ENCODE assay signal across 12 cellular contexts in genomic region chr12:111453071-111453989, GRCh38. TPM values are rescaled to one million over a fixed set of nuclear protein-coding genes. Genes with fewer than 3 reads are reported as not detected.
DNase-seq lines count a peak whose midpoint lies in the region; FAIRE-seq and TF ChIP-seq lines count a peak whose summit lies in the region.
"Had no signal": no experiment of that assay in that cellular context is flagged by ENCODE, and none has a peak within 500 bp of the region (broad histone marks: within the 10 kb centered on the region; RNA-seq: fewer than 3 reads in every experiment).

No MANE protein-coding gene starts in this region.

- no peak for FAIRE-seq in GM19239 (lab: Jason Lieb, UNC)

- no peaks in the 10 kb centered on the region for H3K27me3 ChIP-seq in CD8-positive, alpha-beta memory T cell (ENCODE audit: insufficient read depth, low read length, poor library complexity, severe bottlenecking)
- no peaks in the 10 kb centered on the region for H3K27me3 ChIP-seq in dorsolateral prefrontal cortex
- no peaks in the 10 kb centered on the region for H3K27me3 ChIP-seq in osteoblast (ENCODE audit: insufficient read depth, low read length)
- H3K27me3 ChIP-seq in tibial nerve, result no peaks in the 10 kb centered on the region

- intact Hi-C loops in dorsolateral prefrontal cortex (cut with DNase I), result loop anchor here in 1 of 2 donors (5.0 to 10.0 kb wide), 2 partner anchors 149 to 221 kb away; no protein-coding TSS in a partner anchor

- H3K9me3 Mint-ChIP-seq in CD8-positive, alpha-beta memory T cell, result no peaks in the 10 kb centered on the region
- peaks cover 3% of the 10 kb centered on the region; the same call in 1 of the 2 replicates for H3K9me3 Mint-ChIP-seq in HFFc6
- H3K9me3 Mint-ChIP-seq: mesothelial cell of epicardium had no signal

- H3K27ac ChIP-seq in CD8-positive, alpha-beta memory T cell (ENCODE audit: low read depth, low read length), result no peak overlapping the region
- H3K27ac ChIP-seq in dorsolateral prefrontal cortex, result peak overlapping the region; percentile 3 to 91 (median 80)
- no peak overlapping the region for H3K27ac ChIP-seq in osteoblast (ENCODE audit: low read depth, low read length)
- H3K27ac ChIP-seq in tibial nerve, result no peak overlapping the region

- H2AFZ ChIP-seq in osteoblast (ENCODE audit: low read length), result no peak overlapping the region

- WGBS in tibial nerve, 2 donors, result 81 to 85% methylated on average over 25 of the region's 25 CpGs

- peaks cover 24% of the 10 kb centered on the region for H3K79me2 ChIP-seq in osteoblast (ENCODE audit: insufficient read depth, low read length)

- peaks cover 22% of the 10 kb centered on the region for H4K20me1 ChIP-seq in osteoblast (ENCODE audit: insufficient read depth, low read length)

- no peak overlapping the region for H3K4me3 ChIP-seq in CD8-positive, alpha-beta memory T cell (ENCODE audit: low read length)
- H3K4me3 ChIP-seq in dorsolateral prefrontal cortex, result peak overlapping the region in 4 of 59 donors; percentile 4 to 16 (median 8)
- no peak overlapping the region for H3K4me3 ChIP-seq in osteoblast (ENCODE audit: insufficient read depth, low read length)
- no peak overlapping the region for H3K4me3 ChIP-seq in tibial nerve

- no peaks in the 10 kb centered on the region for H3K9me3 ChIP-seq in CD8-positive, alpha-beta memory T cell (ENCODE audit: low read length)
- H3K9me3 ChIP-seq in osteoblast (ENCODE audit: low read depth, low read length) (no peaks in the 10 kb centered on the region), tibial nerve (no peaks in the 10 kb centered on the region)

- TF ChIP-seq CTCF in HFFc6 (IDR thresholded peaks at IDR 0.05) (no peak), dorsolateral prefrontal cortex (IDR thresholded peaks at IDR 0.05 in 54 of 56, conservative IDR thresholded peaks at IDR 0.05 in 2 of 56; ENCODE audit: low read depth in 1 of 56, partially characterized antibody in 56 of 56) (peak in 3 of 56 donors; percentile 8 to 18 (median 10)), osteoblast (IDR thresholded peaks at IDR 0.05; ENCODE audit: extremely low read depth, low read depth, low read length) (no peak), tibial nerve (IDR thresholded peaks at IDR 0.05) (no peak)

- no peak for TF ChIP-seq EP300 in tibial nerve (IDR thresholded peaks at IDR 0.05)

- DNase-seq in CD8-positive, alpha-beta memory T cell, result no peak
- no peak for DNase-seq in HFFc6
- peak in 2 of 10 donors; percentile 52 to 58 for DNase-seq in dorsolateral prefrontal cortex
- DNase-seq in osteoblast (ENCODE audit: insufficient read length, low spot score, missing footprints), result peak; percentile 41
- DNase-seq in GM19239 (ENCODE audit: insufficient read length, low spot score), result no peak
- no peak for DNase-seq in NCI-H345 (lab: John Stamatoyannopoulos, UW)
- DNase-seq in tibial nerve (ENCODE audit: low spot score in 2 of 2), result no peak
- DNase-seq: aorta; NCI-H226; stimulated activated CD4-positive, alpha-beta T cell treated with anti-CD3 and anti-CD28 coated beads, Interleukin-4, amount 100 ng/mL, for 4 hours; T1000 had no signal

- CTCF ChIA-PET in CD8-positive, alpha-beta memory T cell (lab: Charles Lee), result interaction anchor here (5.4 to 31.7 kb wide), 3 partner anchors 14 to 50 kb away, joined by 69 to 1032 read pairs (median 218); partner anchors contain the start of gene SH2B3

- H3K27ac Mint-ChIP-seq in CD8-positive, alpha-beta memory T cell, result peak overlapping the region in 5 of 8 donors; percentile 12 to 81 (median 58)
- peak overlapping the region; percentile 73 for H3K27ac Mint-ChIP-seq in HFFc6
- H3K27ac Mint-ChIP-seq: mesothelial cell of epicardium had no signal

- H3K27me3 Mint-ChIP-seq in CD8-positive, alpha-beta memory T cell, result no peaks in the 10 kb centered on the region
- H3K27me3 Mint-ChIP-seq in HFFc6 (ENCODE audit: insufficient read depth), result peaks cover 42% of the 10 kb centered on the region

- peaks cover 17% of the 10 kb centered on the region for H3K4me1 ChIP-seq in CD8-positive, alpha-beta memory T cell (ENCODE audit: insufficient read depth, low read length)
- H3K4me1 ChIP-seq in osteoblast (ENCODE audit: insufficient read depth, low read length) (peaks cover 11% of the 10 kb centered on the region), tibial nerve (peaks cover 0 to 24% (median 0%) of the 10 kb centered on the region in 4 donors)

- H3K36me3 Mint-ChIP-seq in CD8-positive, alpha-beta memory T cell, result peaks cover 0 to 77% (median 11%) of the 10 kb centered on the region in 3 donors
- peaks cover 53% of the 10 kb centered on the region for H3K36me3 Mint-ChIP-seq in HFFc6 (ENCODE audit: low read depth)

- no peak overlapping the region for H3K4me2 ChIP-seq in osteoblast (ENCODE audit: insufficient read depth, low read length)

- TF ChIP-seq POLR2A in tibial nerve (IDR thresholded peaks at IDR 0.05), result no peak

- H3K4me1 Mint-ChIP-seq in CD8-positive, alpha-beta memory T cell, result peaks cover 36 to 44% (median 42%) of the 10 kb centered on the region in 3 donors
- H3K4me1 Mint-ChIP-seq in HFFc6 (ENCODE audit: low read depth), result peaks cover 74% of the 10 kb centered on the region
- H3K4me1 Mint-ChIP-seq: mesothelial cell of epicardium had no signal

- peaks cover 30% of the 10 kb centered on the region for H3K36me3 ChIP-seq in CD8-positive, alpha-beta memory T cell (ENCODE audit: insufficient read depth, low read length)
- H3K36me3 ChIP-seq in osteoblast (ENCODE audit: insufficient read depth, low read length), result peaks cover 93% of the 10 kb centered on the region
- peaks cover 5 to 82% (median 19%) of the 10 kb centered on the region in 3 donors for H3K36me3 ChIP-seq in tibial nerve

- POLR2A ChIA-PET in CD8-positive, alpha-beta memory T cell (lab: Charles Lee), result no interaction called here

- H3K4me3 Mint-ChIP-seq in CD8-positive, alpha-beta memory T cell, result no peak overlapping the region
- H3K4me3 Mint-ChIP-seq in HFFc6, result no peak overlapping the region; the same call in 1 of the 2 replicates
- H3K4me3 Mint-ChIP-seq: mesothelial cell of epicardium had no signal

RNA-seq across cellular contexts. Expression of gene SH2B3, which starts 47.6 kb away (rescaled TPM):
- total RNA-seq in CD8-positive, alpha-beta memory T cell, result 10 to 100 TPM; 46.8 to 48.9 TPM
- 11.1 TPM for polyA plus RNA-seq in CD8-positive, alpha-beta memory T cell
- total RNA-seq in HFFc6 (2021; fragmentation: NEBNext Ultra II Directional; extraction: Animal tissue kit (Norgen Biotek cat#: 25700)), result 10 to 100 TPM; 54.0 to 80.3 (median 69.8) TPM
- total RNA-seq in dorsolateral prefrontal cortex, result 10 to 100 TPM in 116 of 120 experiments, 1 to 10 TPM in 4; 8.5 to 28.7 (median 14.8) TPM
- 32.4 and 51.4 TPM in 2 replicates for total RNA-seq in osteoblast
- 10 to 100 TPM; 21.4 to 79.8 (median 36.3) TPM for total RNA-seq in tibial nerve

Comparison
In these comparisons a context has a peak if more than half of its experiments do, and no peak if none do; other contexts are left out.
1. H3K27ac ChIP-seq: peak in dorsolateral prefrontal cortex (59 of 59); none in CD8-positive, alpha-beta memory T cell (single experiment), osteoblast (single experiment) and tibial nerve (0 of 4).